Comparison of ENCODE assay signal across 1 cellular context in the genomic region with DNA sequence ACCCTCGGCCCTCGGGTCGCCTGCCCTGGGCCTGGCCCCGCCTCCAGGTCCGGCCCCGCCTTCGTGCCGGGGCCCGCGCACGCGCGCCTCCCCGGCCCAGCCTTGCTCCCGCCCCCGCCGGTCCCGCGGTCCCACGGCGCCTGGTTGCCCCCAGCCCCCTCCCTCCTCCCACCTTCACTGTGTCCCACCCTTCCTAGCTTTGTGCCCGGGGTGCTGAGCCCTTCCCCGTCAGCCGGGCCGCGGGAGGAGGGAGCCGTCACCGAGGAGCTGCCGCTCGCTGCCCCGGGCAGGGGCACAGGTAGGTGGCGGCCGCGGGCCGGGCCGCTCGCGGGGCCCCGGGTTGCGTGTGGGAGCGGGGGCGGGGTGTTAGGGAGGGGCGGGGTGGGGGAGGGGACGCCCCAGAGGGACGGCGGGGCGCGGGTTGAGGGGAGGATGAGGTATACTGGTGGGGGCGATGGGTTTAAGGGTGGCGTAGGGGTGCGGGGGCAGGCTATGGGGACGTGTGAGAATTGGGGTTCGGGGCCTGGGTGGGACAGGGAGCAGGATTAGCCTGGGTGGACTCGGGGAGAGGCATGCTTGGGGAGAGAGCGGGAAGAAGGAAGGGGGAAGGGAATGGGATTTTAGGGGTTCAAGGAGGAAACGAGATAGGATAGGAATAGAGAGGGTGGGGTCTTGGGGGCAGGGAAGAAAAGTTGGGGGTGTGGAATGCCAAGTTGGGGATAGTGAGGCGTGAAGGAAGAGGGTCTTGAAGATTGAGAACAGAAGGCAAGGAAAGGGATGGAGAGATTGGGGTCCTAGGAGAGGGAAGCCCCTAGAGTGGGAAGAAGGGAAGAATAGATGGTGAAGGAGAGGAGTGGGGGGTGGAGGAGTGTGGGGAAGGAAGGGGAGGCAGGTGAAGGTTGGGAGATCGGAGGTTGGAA.
TF ChIP-seq lines count a peak whose summit lies in the region.

A gene with protein sequence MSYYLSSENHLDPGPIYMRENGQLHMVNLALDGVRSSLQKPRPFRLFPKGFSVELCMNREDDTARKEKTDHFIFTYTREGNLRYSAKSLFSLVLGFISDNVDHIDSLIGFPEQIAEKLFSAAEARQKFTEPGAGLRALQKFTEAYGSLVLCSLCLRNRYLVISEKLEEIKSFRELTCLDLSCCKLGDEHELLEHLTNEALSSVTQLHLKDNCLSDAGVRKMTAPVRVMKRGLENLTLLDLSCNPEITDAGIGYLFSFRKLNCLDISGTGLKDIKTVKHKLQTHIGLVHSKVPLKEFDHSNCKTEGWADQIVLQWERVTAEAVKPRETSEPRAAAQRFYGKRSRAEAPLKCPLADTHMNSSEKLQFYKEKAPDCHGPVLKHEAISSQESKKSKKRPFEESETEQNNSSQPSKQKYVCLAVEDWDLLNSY (plus strand): TSS at position 99 of the 920 bp plus-strand sequence. CDS start 5,650 bp downstream, outside the sequence.

TF ChIP-seq in HepG2, 621 proteins besides CTCF, POLR2A, EP300 and RAD21 (continued from another document and continues in another):
- TF ChIP-seq, protein P1, sequence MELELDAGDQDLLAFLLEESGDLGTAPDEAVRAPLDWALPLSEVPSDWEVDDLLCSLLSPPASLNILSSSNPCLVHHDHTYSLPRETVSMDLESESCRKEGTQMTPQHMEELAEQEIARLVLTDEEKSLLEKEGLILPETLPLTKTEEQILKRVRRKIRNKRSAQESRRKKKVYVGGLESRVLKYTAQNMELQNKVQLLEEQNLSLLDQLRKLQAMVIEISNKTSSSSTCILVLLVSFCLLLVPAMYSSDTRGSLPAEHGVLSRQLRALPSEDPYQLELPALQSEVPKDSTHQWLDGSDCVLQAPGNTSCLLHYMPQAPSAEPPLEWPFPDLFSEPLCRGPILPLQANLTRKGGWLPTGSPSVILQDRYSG (CRISPR knock-in tag; IDR thresholded peaks at IDR 0.05), result no peak
- TF ChIP-seq, protein P2, sequence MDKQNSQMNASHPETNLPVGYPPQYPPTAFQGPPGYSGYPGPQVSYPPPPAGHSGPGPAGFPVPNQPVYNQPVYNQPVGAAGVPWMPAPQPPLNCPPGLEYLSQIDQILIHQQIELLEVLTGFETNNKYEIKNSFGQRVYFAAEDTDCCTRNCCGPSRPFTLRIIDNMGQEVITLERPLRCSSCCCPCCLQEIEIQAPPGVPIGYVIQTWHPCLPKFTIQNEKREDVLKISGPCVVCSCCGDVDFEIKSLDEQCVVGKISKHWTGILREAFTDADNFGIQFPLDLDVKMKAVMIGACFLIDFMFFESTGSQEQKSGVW (CRISPR knock-in tag; IDR thresholded peaks at IDR 0.05; ENCODE audit: borderline replicate concordance), result no peak
- TF ChIP-seq FOXA3 (CRISPR knock-in tag; IDR thresholded peaks at IDR 0.05), result no peak
- TF ChIP-seq, protein P3, sequence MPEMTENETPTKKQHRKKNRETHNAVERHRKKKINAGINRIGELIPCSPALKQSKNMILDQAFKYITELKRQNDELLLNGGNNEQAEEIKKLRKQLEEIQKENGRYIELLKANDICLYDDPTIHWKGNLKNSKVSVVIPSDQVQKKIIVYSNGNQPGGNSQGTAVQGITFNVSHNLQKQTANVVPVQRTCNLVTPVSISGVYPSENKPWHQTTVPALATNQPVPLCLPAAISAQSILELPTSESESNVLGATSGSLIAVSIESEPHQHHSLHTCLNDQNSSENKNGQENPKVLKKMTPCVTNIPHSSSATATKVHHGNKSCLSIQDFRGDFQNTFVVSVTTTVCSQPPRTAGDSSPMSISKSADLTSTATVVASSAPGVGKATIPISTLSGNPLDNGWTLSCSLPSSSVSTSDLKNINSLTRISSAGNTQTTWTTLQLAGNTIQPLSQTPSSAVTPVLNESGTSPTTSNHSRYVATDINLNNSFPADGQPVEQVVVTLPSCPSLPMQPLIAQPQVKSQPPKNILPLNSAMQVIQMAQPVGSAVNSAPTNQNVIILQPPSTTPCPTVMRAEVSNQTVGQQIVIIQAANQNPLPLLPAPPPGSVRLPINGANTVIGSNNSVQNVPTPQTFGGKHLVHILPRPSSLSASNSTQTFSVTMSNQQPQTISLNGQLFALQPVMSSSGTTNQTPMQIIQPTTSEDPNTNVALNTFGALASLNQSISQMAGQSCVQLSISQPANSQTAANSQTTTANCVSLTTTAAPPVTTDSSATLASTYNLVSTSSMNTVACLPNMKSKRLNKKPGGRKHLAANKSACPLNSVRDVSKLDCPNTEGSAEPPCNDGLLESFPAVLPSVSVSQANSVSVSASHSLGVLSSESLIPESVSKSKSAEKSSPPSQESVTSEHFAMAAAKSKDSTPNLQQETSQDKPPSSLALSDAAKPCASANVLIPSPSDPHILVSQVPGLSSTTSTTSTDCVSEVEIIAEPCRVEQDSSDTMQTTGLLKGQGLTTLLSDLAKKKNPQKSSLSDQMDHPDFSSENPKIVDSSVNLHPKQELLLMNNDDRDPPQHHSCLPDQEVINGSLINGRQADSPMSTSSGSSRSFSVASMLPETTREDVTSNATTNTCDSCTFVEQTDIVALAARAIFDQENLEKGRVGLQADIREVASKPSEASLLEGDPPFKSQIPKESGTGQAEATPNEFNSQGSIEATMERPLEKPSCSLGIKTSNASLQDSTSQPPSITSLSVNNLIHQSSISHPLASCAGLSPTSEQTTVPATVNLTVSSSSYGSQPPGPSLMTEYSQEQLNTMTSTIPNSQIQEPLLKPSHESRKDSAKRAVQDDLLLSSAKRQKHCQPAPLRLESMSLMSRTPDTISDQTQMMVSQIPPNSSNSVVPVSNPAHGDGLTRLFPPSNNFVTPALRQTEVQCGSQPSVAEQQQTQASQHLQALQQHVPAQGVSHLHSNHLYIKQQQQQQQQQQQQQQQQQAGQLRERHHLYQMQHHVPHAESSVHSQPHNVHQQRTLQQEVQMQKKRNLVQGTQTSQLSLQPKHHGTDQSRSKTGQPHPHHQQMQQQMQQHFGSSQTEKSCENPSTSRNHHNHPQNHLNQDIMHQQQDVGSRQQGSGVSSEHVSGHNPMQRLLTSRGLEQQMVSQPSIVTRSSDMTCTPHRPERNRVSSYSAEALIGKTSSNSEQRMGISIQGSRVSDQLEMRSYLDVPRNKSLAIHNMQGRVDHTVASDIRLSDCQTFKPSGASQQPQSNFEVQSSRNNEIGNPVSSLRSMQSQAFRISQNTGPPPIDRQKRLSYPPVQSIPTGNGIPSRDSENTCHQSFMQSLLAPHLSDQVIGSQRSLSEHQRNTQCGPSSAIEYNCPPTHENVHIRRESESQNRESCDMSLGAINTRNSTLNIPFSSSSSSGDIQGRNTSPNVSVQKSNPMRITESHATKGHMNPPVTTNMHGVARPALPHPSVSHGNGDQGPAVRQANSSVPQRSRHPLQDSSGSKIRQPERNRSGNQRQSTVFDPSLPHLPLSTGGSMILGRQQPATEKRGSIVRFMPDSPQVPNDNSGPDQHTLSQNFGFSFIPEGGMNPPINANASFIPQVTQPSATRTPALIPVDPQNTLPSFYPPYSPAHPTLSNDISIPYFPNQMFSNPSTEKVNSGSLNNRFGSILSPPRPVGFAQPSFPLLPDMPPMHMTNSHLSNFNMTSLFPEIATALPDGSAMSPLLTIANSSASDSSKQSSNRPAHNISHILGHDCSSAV (CRISPR knock-in tag; IDR thresholded peaks at IDR 0.05; ENCODE audit: borderline replicate concordance), result no peak
- TF ChIP-seq ATF7-NPFF (CRISPR knock-in tag; IDR thresholded peaks at IDR 0.05; ENCODE audit: low read depth), result no peak
- TF ChIP-seq POLR2AphosphoS2 (IDR thresholded peaks at IDR 0.05; ENCODE audit: low read depth, low read length), result no peak
- TF ChIP-seq ZEB1 (IDR thresholded peaks at IDR 0.05; ENCODE audit: insufficient replicate concordance, low read depth), result no peak
- TF ChIP-seq XRCC5 (optimal IDR thresholded peaks at IDR 0.05; ENCODE audit: low read length), result peak; percentile 26
- no peak for TF ChIP-seq TARDBP (CRISPR knock-in tag; IDR thresholded peaks at IDR 0.05)
- TF ChIP-seq, protein P4, sequence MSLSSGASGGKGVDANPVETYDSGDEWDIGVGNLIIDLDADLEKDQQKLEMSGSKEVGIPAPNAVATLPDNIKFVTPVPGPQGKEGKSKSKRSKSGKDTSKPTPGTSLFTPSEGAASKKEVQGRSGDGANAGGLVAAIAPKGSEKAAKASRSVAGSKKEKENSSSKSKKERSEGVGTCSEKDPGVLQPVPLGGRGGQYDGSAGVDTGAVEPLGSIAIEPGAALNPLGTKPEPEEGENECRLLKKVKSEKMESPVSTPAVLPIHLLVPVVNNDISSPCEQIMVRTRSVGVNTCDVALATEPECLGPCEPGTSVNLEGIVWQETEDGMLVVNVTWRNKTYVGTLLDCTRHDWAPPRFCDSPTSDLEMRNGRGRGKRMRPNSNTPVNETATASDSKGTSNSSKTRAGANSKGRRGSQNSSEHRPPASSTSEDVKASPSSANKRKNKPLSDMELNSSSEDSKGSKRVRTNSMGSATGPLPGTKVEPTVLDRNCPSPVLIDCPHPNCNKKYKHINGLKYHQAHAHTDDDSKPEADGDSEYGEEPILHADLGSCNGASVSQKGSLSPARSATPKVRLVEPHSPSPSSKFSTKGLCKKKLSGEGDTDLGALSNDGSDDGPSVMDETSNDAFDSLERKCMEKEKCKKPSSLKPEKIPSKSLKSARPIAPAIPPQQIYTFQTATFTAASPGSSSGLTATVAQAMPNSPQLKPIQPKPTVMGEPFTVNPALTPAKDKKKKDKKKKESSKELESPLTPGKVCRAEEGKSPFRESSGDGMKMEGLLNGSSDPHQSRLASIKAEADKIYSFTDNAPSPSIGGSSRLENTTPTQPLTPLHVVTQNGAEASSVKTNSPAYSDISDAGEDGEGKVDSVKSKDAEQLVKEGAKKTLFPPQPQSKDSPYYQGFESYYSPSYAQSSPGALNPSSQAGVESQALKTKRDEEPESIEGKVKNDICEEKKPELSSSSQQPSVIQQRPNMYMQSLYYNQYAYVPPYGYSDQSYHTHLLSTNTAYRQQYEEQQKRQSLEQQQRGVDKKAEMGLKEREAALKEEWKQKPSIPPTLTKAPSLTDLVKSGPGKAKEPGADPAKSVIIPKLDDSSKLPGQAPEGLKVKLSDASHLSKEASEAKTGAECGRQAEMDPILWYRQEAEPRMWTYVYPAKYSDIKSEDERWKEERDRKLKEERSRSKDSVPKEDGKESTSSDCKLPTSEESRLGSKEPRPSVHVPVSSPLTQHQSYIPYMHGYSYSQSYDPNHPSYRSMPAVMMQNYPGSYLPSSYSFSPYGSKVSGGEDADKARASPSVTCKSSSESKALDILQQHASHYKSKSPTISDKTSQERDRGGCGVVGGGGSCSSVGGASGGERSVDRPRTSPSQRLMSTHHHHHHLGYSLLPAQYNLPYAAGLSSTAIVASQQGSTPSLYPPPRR (CRISPR knock-in tag; IDR thresholded peaks at IDR 0.05; ENCODE audit: borderline replicate concordance), result no peak
- TF ChIP-seq MAFK (conservative IDR thresholded peaks at IDR 0.05 in 1 of 2, IDR thresholded peaks at IDR 0.05 in 1 of 2; ENCODE audit: low read length in 2 of 2), result no peak
- TF ChIP-seq ZNF383 (CRISPR knock-in tag; IDR thresholded peaks at IDR 0.05; ENCODE audit: borderline replicate concordance), result no peak
- TF ChIP-seq ESRRA (CRISPR knock-in tag; IDR thresholded peaks at IDR 0.05; ENCODE audit: low read depth), result no peak; the same call in 1 of the 2 replicates
- no peak for TF ChIP-seq ZNF652 (CRISPR knock-in tag; IDR thresholded peaks at IDR 0.05; ENCODE audit: borderline replicate concordance, low read depth)
- TF ChIP-seq, protein P5, sequence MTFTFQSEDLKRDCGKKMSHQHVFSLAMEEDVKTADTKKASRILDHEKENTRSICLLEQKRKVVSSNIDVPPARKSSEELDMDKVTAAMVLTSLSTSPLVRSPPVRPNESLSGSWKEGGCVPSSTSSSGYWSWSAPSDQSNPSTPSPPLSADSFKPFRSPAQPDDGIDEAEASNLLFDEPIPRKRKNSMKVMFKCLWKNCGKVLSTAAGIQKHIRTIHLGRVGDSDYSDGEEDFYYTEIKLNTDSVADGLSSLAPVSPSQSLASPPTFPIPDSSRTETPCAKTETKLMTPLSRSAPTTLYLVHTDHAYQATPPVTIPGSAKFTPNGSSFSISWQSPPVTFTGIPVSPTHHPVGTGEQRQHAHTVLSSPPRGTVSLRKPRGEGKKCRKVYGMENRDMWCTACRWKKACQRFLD (CRISPR knock-in tag; IDR thresholded peaks at IDR 0.05; ENCODE audit: borderline replicate concordance), result no peak
- TF ChIP-seq ARID2 (CRISPR knock-in tag; IDR thresholded peaks at IDR 0.05; ENCODE audit: borderline replicate concordance), result no peak
- TF ChIP-seq HIVEP1 (CRISPR knock-in tag; IDR thresholded peaks at IDR 0.05), result no peak
- no peak for TF ChIP-seq JUND (CRISPR knock-in tag; IDR thresholded peaks at IDR 0.05)
- TF ChIP-seq, protein P6, sequence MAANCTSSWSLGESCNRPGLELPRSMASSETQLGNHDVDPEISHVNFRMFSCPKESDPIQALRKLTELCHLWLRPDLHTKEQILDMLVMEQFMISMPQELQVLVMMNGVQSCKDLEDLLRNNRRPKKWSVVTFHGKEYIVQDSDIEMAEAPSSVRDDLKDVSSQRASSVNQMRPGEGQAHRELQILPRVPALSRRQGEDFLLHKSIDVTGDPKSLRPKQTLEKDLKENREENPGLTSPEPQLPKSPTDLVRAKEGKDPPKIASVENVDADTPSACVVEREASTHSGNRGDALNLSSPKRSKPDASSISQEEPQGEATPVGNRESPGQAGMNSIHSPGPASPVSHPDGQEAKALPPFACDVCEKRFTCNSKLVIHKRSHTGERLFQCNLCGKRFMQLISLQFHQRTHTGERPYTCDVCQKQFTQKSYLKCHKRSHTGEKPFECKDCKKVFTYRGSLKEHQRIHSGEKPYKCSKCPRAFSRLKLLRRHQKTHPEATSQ (CRISPR knock-in tag; IDR thresholded peaks at IDR 0.05; ENCODE audit: borderline replicate concordance), result 0 out of 2 replicates have a peak, but pooled peaks have one; percentile 54
- TF ChIP-seq, protein P7, sequence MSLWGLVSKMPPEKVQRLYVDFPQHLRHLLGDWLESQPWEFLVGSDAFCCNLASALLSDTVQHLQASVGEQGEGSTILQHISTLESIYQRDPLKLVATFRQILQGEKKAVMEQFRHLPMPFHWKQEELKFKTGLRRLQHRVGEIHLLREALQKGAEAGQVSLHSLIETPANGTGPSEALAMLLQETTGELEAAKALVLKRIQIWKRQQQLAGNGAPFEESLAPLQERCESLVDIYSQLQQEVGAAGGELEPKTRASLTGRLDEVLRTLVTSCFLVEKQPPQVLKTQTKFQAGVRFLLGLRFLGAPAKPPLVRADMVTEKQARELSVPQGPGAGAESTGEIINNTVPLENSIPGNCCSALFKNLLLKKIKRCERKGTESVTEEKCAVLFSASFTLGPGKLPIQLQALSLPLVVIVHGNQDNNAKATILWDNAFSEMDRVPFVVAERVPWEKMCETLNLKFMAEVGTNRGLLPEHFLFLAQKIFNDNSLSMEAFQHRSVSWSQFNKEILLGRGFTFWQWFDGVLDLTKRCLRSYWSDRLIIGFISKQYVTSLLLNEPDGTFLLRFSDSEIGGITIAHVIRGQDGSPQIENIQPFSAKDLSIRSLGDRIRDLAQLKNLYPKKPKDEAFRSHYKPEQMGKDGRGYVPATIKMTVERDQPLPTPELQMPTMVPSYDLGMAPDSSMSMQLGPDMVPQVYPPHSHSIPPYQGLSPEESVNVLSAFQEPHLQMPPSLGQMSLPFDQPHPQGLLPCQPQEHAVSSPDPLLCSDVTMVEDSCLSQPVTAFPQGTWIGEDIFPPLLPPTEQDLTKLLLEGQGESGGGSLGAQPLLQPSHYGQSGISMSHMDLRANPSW (CRISPR knock-in tag; IDR thresholded peaks at IDR 0.05; ENCODE audit: borderline replicate concordance), result no peak
- no peak for TF ChIP-seq PPARG (CRISPR knock-in tag; conservative IDR thresholded peaks at IDR 0.05)
- no peak for TF ChIP-seq IKZF4 (CRISPR knock-in tag; IDR thresholded peaks at IDR 0.05; ENCODE audit: borderline replicate concordance, low read depth, not compliant biosample characterization)
- TF ChIP-seq ZNF782 (CRISPR knock-in tag; IDR thresholded peaks at IDR 0.05; ENCODE audit: borderline replicate concordance), result no peak
- TF ChIP-seq SP4 (CRISPR knock-in tag; IDR thresholded peaks at IDR 0.05), result peak; percentile 24; the same call in 1 of the 2 replicates
